Comparison of ENCODE assay signal across 7 cellular contexts in genomic region chr1:149842458-149843064, GRCh38. TPM values are rescaled to one million over a fixed set of nuclear protein-coding genes. Genes with fewer than 3 reads are reported as not detected.
A peak's percentile ranks its signal among the peaks of the same experiment; 100 is the strongest.
DNase-seq lines count a peak whose midpoint lies in the region; ATAC-seq, FAIRE-seq and TF ChIP-seq lines count a peak whose summit lies in the region.
"Not testable (repeated sequence)": the region's sequence is repeated elsewhere in the genome, so short reads cannot be mapped to it uniquely, and the experiment has no call there.

No MANE protein-coding gene starts in this region.

- H3K18ac ChIP-seq in IMR-90 (ENCODE audit: low read depth, low read length) = not testable (repeated sequence)

- in situ Hi-C loops in IMR-90 (cut with MboI; ENCODE audit: low sequenced_read_pairs); HepG2 (cut with HindIII; ENCODE audit: extremely low pct_ligation_motif_present, low pct_unique_long_range_greater_than_20kb): not testable (repeated sequence)

- H2AK9ac ChIP-seq in IMR-90 (replicated peaks; ENCODE audit: low read depth, low read length, poor library complexity) = not testable (repeated sequence)

- POLR2A ChIA-PET in IMR-90 (lab: Charles Lee; ENCODE audit: unreplicated experiment) = not testable (repeated sequence)
- POLR2A ChIA-PET in HepG2 (lab: Yijun Ruan, JAX) = interaction anchor here (3.3 kb wide), 1 partner anchor 44 kb away, joined by 47 read pairs; a partner anchor contains a TSS

- H3K79me2 ChIP-seq in astrocyte (ENCODE audit: insufficient read depth, low read length) (peaks cover 43% of the 10 kb centered on the region), HepG2 (ENCODE audit: insufficient read depth, low read length) (peaks cover 41% of the 10 kb centered on the region)

- not testable (repeated sequence) for H3K4me3 ChIP-seq in IMR-90 (ENCODE audit: insufficient read depth, low read depth, low read length); astrocyte (ENCODE audit: insufficient read depth, low read depth, low read length); HepG2 (replicated peaks in 1 of 3; ENCODE audit: insufficient read depth in 1 of 3, low read depth in 2 of 3, low read length in 3 of 3)

- not testable (repeated sequence) for H3K27ac Mint-ChIP-seq in astrocyte (ENCODE audit: unreplicated experiment)

- BruUV-seq in IMR-90 (replicated peaks; lab: Mats Ljungman, UMichigan) = TSS peak; percentile 90
- BruUV-seq in HepG2 (replicated peaks; lab: Mats Ljungman, UMichigan) = TSS peak; percentile 84

- dilution Hi-C loops in IMR-90 (cut with HindIII; ENCODE audit: low sequenced_read_pairs, unreplicated experiment) = not testable (repeated sequence)

- H3K36me3 Mint-ChIP-seq in astrocyte (ENCODE audit: low read depth, unreplicated experiment) = not testable (repeated sequence)

- not testable (repeated sequence) for TF ChIP-seq CTCF in IMR-90 (conservative IDR thresholded peaks at IDR 0.05; ENCODE audit: low read depth, low read length); astrocyte (IDR thresholded peaks at IDR 0.05; ENCODE audit: insufficient read depth, low read depth, low read length); HepG2 (CRISPR knock-in tag; IDR thresholded peaks at IDR 0.05)

- not testable (repeated sequence) for H2BK5ac ChIP-seq in IMR-90 (ENCODE audit: low read depth, low read length, poor library complexity, severe bottlenecking)

- CTCF ChIA-PET in IMR-90 (lab: Yijun Ruan, JAX); HepG2 (lab: Yijun Ruan, JAX; ENCODE audit: low intra/inter-chr PET ratio, low total read pairs): not testable (repeated sequence)

- not testable (repeated sequence) for H3K56ac ChIP-seq in IMR-90 (ENCODE audit: extremely low read depth, insufficient read depth, low read length)

- not testable (repeated sequence) for H3K4me2 ChIP-seq in IMR-90 (ENCODE audit: low read depth, low read length); astrocyte (ENCODE audit: low read length); HepG2 (ENCODE audit: low read depth, low read length)

- peak; percentile 51 for ATAC-seq in GM19438 (IDR thresholded peaks at IDR 0.05; ENCODE audit: low read depth, unreplicated experiment)
- peak; percentile 52 for ATAC-seq in HG02571 (IDR thresholded peaks at IDR 0.05; ENCODE audit: unreplicated experiment)
- ATAC-seq in HG03095 (IDR thresholded peaks at IDR 0.05; ENCODE audit: unreplicated experiment) = peak; percentile 47
- peak; percentile 77 for ATAC-seq in IMR-90 (ENCODE audit: low read depth)
- ATAC-seq in HepG2 = peak; percentile 68

- H3K4me3 Mint-ChIP-seq in astrocyte (ENCODE audit: unreplicated experiment) = not testable (repeated sequence)

- not testable (repeated sequence) for H3K9me3 ChIP-seq in IMR-90 (ENCODE audit: control insufficient read depth, insufficient read depth, low read length); astrocyte (ENCODE audit: insufficient read depth, low read depth, low read length); HepG2 (ENCODE audit: low read length)

- H3K9ac ChIP-seq in IMR-90 (ENCODE audit: low read depth, low read length); astrocyte (ENCODE audit: low read length); HepG2 (ENCODE audit: insufficient read depth, low read depth, low read length): not testable (repeated sequence)

- not testable (repeated sequence) for H4K20me1 ChIP-seq in IMR-90 (ENCODE audit: insufficient read depth, low read length); HepG2 (ENCODE audit: insufficient read depth, low read length)
- H4K20me1 ChIP-seq in astrocyte (ENCODE audit: insufficient read depth, low read length) = peaks cover 28% of the 10 kb centered on the region

- intact Hi-C loops in IMR-90 (cut with micrococcal nuclease); HepG2 (cut with micrococcal nuclease; ENCODE audit: unreplicated experiment): not testable (repeated sequence)

- not testable (repeated sequence) for H2BK20ac ChIP-seq in IMR-90 (ENCODE audit: low read depth, low read length)

- H2BK15ac ChIP-seq in IMR-90 (ENCODE audit: low read depth, low read length) = not testable (repeated sequence)

- not testable (repeated sequence) for H4K5ac ChIP-seq in IMR-90 (ENCODE audit: low read depth, low read length)

- not testable (repeated sequence) for DNase-seq in GM18507 (ENCODE audit: extremely low spot score, insufficient read length, low read depth); IMR-90; astrocyte (ENCODE audit: low read depth); HepG2 (ENCODE audit: low spot score)

- TF ChIP-seq POLR2A in IMR-90 (IDR thresholded peaks at IDR 0.05; ENCODE audit: low read depth, low read length); HepG2 (IDR thresholded peaks at IDR 0.05; ENCODE audit: insufficient read depth in 1 of 2, low read depth in 2 of 2, low read length in 2 of 2): not testable (repeated sequence)

- H3K79me1 ChIP-seq in IMR-90 (ENCODE audit: low read depth in 1 of 2, low read length in 2 of 2) = peaks cover 12 to 28% of the 10 kb centered on the region in 2 experiments

- H3K4ac ChIP-seq in IMR-90 (ENCODE audit: low read depth, low read length) = not testable (repeated sequence)

- H4K8ac ChIP-seq in IMR-90 (ENCODE audit: low read depth in 2 of 2, low read length in 2 of 2) = not testable (repeated sequence)

- not testable (repeated sequence) for H4K91ac ChIP-seq in IMR-90 (ENCODE audit: insufficient read depth, low read depth, low read length)

- FAIRE-seq in GM18507 (lab: Jason Lieb, UNC) = peak; percentile 94
- FAIRE-seq in astrocyte (lab: Jason Lieb, UNC) = peak; percentile 23
- peak; percentile 93 for FAIRE-seq in HepG2 (lab: Jason Lieb, UNC)

- not testable (repeated sequence) for H3K27me3 Mint-ChIP-seq in astrocyte (ENCODE audit: low read depth, unreplicated experiment)

- not testable (repeated sequence) for H3K9me3 Mint-ChIP-seq in astrocyte (ENCODE audit: unreplicated experiment)

- H2BK120ac ChIP-seq in IMR-90 (ENCODE audit: low read depth, low read length) = not testable (repeated sequence)

- not testable (repeated sequence) for H2AK5ac ChIP-seq in IMR-90 (ENCODE audit: low read depth, low read length)

- H2AFZ ChIP-seq in IMR-90 (replicated peaks; ENCODE audit: low read length, poor library complexity); astrocyte (ENCODE audit: low read depth, low read length); HepG2 (ENCODE audit: low read length): not testable (repeated sequence)

- H3K27ac ChIP-seq in IMR-90 (ENCODE audit: insufficient read depth, low read length); astrocyte (ENCODE audit: low read depth, low read length); HepG2 (ENCODE audit: extremely low read length, insufficient read depth, low read length): not testable (repeated sequence)

- peaks cover 18% of the 10 kb centered on the region for H3K4me1 Mint-ChIP-seq in astrocyte (ENCODE audit: low read depth, unreplicated experiment)

- H3K36me3 ChIP-seq in IMR-90 (ENCODE audit: control insufficient read depth, insufficient read depth, low read length); astrocyte (ENCODE audit: insufficient read depth, low read length); HepG2 (replicated peaks in 1 of 2; ENCODE audit: control insufficient read depth in 1 of 2, insufficient read depth in 2 of 2, low read length in 2 of 2): not testable (repeated sequence)

- not testable (repeated sequence) for H3K23ac ChIP-seq in IMR-90 (ENCODE audit: low read depth, low read length)

- not testable (repeated sequence) for H3K4me1 ChIP-seq in IMR-90 (ENCODE audit: control insufficient read depth, insufficient read depth, low read length)
- peaks cover 15% of the 10 kb centered on the region for H3K4me1 ChIP-seq in astrocyte (ENCODE audit: insufficient read depth, low read length)
- H3K4me1 ChIP-seq in HepG2 (ENCODE audit: insufficient read depth, low read length) = peaks cover 31% of the 10 kb centered on the region

- not testable (repeated sequence) for TF ChIP-seq RAD21 in IMR-90 (IDR thresholded peaks at IDR 0.05; ENCODE audit: low read length); HepG2 (CRISPR knock-in tag; IDR thresholded peaks at IDR 0.05)

- WGBS in IMR-90 (ENCODE audit: extremely low coverage in 2 of 2, insufficient read length in 1 of 2), 2 experiments = no CpG with 5 or more reads among the region's 62 CpGs
- WGBS in HepG2 (ENCODE audit: low lambda C conversion rate) = no CpG with 5 or more reads among the region's 62 CpGs

- H3K9me1 ChIP-seq in IMR-90 (ENCODE audit: insufficient read depth, low read length) = not testable (repeated sequence)

- H3K27me3 ChIP-seq in IMR-90 (ENCODE audit: control insufficient read depth, insufficient read depth, low read length); astrocyte (ENCODE audit: insufficient read depth, low read length); HepG2 (ENCODE audit: control insufficient read depth in 1 of 2, insufficient read depth in 2 of 2, low read length in 2 of 2): not testable (repeated sequence)

- TF ChIP-seq EP300 in HepG2 (IDR thresholded peaks at IDR 0.05; ENCODE audit: low read depth in 2 of 2, low read length in 2 of 2); HepG2 (CRISPR knock-in tag; IDR thresholded peaks at IDR 0.05; ENCODE audit: borderline replicate concordance): not testable (repeated sequence)

- not testable (repeated sequence) for H3K14ac ChIP-seq in IMR-90 (replicated peaks; ENCODE audit: low read depth, low read length)

RNA-seq across cellular contexts. Expression of gene BOLA1, which starts 56.8 kb away (rescaled TPM):
- 3.4 and 4.4 TPM in 2 replicates for total RNA-seq in IMR-90 (2012; rRNA removed)
- polyA plus RNA-seq in IMR-90 (2012; rRNA removed) = 12.6 and 14.2 TPM in 2 replicates
- polyA plus RNA-seq in IMR-90 (2012; cell fraction: cytosol; rRNA removed) = 19.5 and 20.0 TPM in 2 replicates
- 14.7 and 18.9 TPM in 2 replicates for polyA plus RNA-seq in IMR-90 (2012; cell fraction: nucleus; rRNA removed; ENCODE audit: low replicate concordance)
- total RNA-seq in astrocyte = 6.1 and 7.0 TPM in 2 replicates
- total RNA-seq in HepG2 (2016; rRNA removed; fragmentation: Illumina TruSeq; extraction: Trizol) = 3.1 and 4.2 TPM in 2 replicates
- total RNA-seq in HepG2 (2016; cell fraction: cytosol; rRNA removed; fragmentation: Illumina TruSeq; extraction: Trizol; ENCODE audit: low read depth) = 2.1 and 2.4 TPM in 2 replicates
- total RNA-seq in HepG2 (2016; cell fraction: insoluble cytoplasmic fraction; rRNA removed; fragmentation: Illumina TruSeq; extraction: Trizol) = 3.6 and 3.9 TPM in 2 replicates
- 2.0 and 2.7 TPM in 2 replicates for total RNA-seq in HepG2 (2016; cell fraction: membrane; rRNA removed; fragmentation: Illumina TruSeq; extraction: Trizol)
- total RNA-seq in HepG2 (2016; cell fraction: nucleus; rRNA removed; fragmentation: Illumina TruSeq; extraction: Trizol) = 3.2 and 3.5 TPM in 2 replicates
- polyA plus RNA-seq in HepG2 (2011; rRNA removed) = 2.9 and 3.2 TPM in 2 replicates
- polyA plus RNA-seq in HepG2 (2011; cell fraction: cytosol; rRNA removed) = 2.9 and 4.8 TPM in 2 replicates
- polyA plus RNA-seq in HepG2 (2011; cell fraction: nucleus; rRNA removed) = 8.1 and 8.9 TPM in 2 replicates
- polyA plus RNA-seq in HepG2 (2012) = 2.5 and 2.8 TPM in 2 replicates
- polyA plus RNA-seq in HepG2 (2016; cell fraction: cytosol; fragmentation: Illumina TruSeq; extraction: Trizol; ENCODE audit: low read depth) = 2.0 and 2.6 TPM in 2 replicates
- polyA plus RNA-seq in HepG2 (2016; cell fraction: insoluble cytoplasmic fraction; fragmentation: Illumina TruSeq; extraction: Trizol; ENCODE audit: low read depth) = 3.3 and 5.4 TPM in 2 replicates
- 2.5 and 2.8 TPM in 2 replicates for polyA plus RNA-seq in HepG2 (2016; cell fraction: membrane; fragmentation: Illumina TruSeq; extraction: Trizol; ENCODE audit: low read depth)
- 4.8 TPM in 2 replicates for polyA plus RNA-seq in HepG2 (2016; cell fraction: nucleus; fragmentation: Illumina TruSeq; extraction: Trizol; ENCODE audit: insufficient read depth, low read depth)
- 1.4 and 3.8 TPM in 2 replicates for polyA minus RNA-seq in HepG2 (2011; rRNA and poly(A)+ RNA removed; ENCODE audit: low replicate concordance)
- 0.79 TPM in 1 of 2 replicates, not detected in the other for polyA minus RNA-seq in HepG2 (2011; cell fraction: cytosol; rRNA and poly(A)+ RNA removed)
- 1.4 and 1.9 TPM in 2 replicates for polyA minus RNA-seq in HepG2 (2011; cell fraction: nucleus; rRNA and poly(A)+ RNA removed)
